Comparison of ENCODE assay signal across 10 cellular contexts in genomic region chr2:118854507-118855300, GRCh38. TPM values are rescaled to one million over a fixed set of nuclear protein-coding genes. Genes with fewer than 3 reads are reported as not detected.
DNase-seq lines count a peak whose midpoint lies in the region; ATAC-seq, FAIRE-seq and TF ChIP-seq lines count a peak whose summit lies in the region.
"Had no signal": no experiment of that assay in that cellular context is flagged by ENCODE, and none has a peak within 500 bp of the region (broad histone marks: within the 10 kb centered on the region; RNA-seq: fewer than 3 reads in every experiment).

No MANE protein-coding gene starts in this region.

- H2AK5ac ChIP-seq in H1 (ENCODE audit: low read depth, low read length) = no peak overlapping the region

- POLR2A ChIA-PET in H1 (lab: Charles Lee; ENCODE audit: partially characterized antibody) = interaction anchor here (0.6 to 1.9 kb wide), 3 partner anchors 10 to 637 kb away, joined by 3 to 10 read pairs (median 5); no protein-coding TSS in a partner anchor

- TF ChIP-seq CTCF in H1 (IDR thresholded peaks at IDR 0.05; ENCODE audit: control extremely low read depth in 1 of 3, insufficient read depth in 1 of 3, low read depth in 1 of 3, low read length in 3 of 3) = no peak
- no peak for TF ChIP-seq CTCF in neural crest cell (conservative IDR thresholded peaks at IDR 0.05)

- DNase-seq in CD4-positive, CD25-positive, alpha-beta regulatory T cell = no peak
- peak; percentile 80 for DNase-seq in H7
- DNase-seq in H1 (ENCODE audit: low read depth in 1 of 2, low spot score in 2 of 2) = peak in 1 of 2 experiments; percentile 66
- no peak for DNase-seq in neural crest cell (ENCODE audit: low read depth, low spot score)
- no peak for DNase-seq in DMS 273 (lab: John Stamatoyannopoulos, UW; ENCODE audit: unreplicated experiment)
- DNase-seq in MV-4-11 (lab: John Stamatoyannopoulos, UW) = no peak

- no peaks in the 10 kb centered on the region for H3K79me1 ChIP-seq in H1 (ENCODE audit: low read depth, low read length)

- H3K4me3 ChIP-seq in CD4-positive, CD25-positive, alpha-beta regulatory T cell (ENCODE audit: low read depth, low read length) = no peak overlapping the region
- H3K4me3 ChIP-seq in H7 (ENCODE audit: insufficient read depth, low read depth, low read length) (peak overlapping the region; percentile 26), H1 (ENCODE audit: extremely low read depth in 1 of 4, insufficient read depth in 2 of 4, low read depth in 3 of 4, low read length in 4 of 4) (peak overlapping the region; percentile 1 to 56 (median 7); a peak in 5 of 8 replicates)
- H3K4me3 ChIP-seq: GM12878 had no signal

- no peak for TF ChIP-seq RAD21 in H1 (IDR thresholded peaks at IDR 0.05 in 1 of 2, conservative IDR thresholded peaks at IDR 0.05 in 1 of 2; ENCODE audit: low read depth in 2 of 2, low read length in 2 of 2)

- H3K4me2 ChIP-seq in H1 (ENCODE audit: insufficient read depth in 1 of 2, low read depth in 2 of 2, low read length in 2 of 2) = peak overlapping the region; percentile 65 to 71

- no peak overlapping the region for H4K91ac ChIP-seq in H1 (replicated peaks; ENCODE audit: insufficient read length, low read length)

- no peak overlapping the region for H3K56ac ChIP-seq in H1 (replicated peaks; ENCODE audit: insufficient read length, low read depth, low read length)

- no peak overlapping the region for H2BK120ac ChIP-seq in H1 (replicated peaks; ENCODE audit: low read depth, low read length)

- H3K79me2 ChIP-seq in H1 (ENCODE audit: control insufficient read depth in 1 of 2, insufficient read depth in 2 of 2, low read length in 2 of 2) = no peaks in the 10 kb centered on the region

- no peak overlapping the region for H4K8ac ChIP-seq in H1 (ENCODE audit: extremely low read depth, insufficient read depth, low read length)

- TF ChIP-seq POLR2A in H1 (IDR thresholded peaks at IDR 0.05; ENCODE audit: control extremely low read depth in 1 of 2, low read depth in 2 of 2, low read length in 2 of 2) = no peak

- no peaks in the 10 kb centered on the region for H3K9me3 ChIP-seq in CD4-positive, CD25-positive, alpha-beta regulatory T cell (ENCODE audit: control insufficient read depth in 2 of 2, low read length in 2 of 2)
- H3K9me3 ChIP-seq in H1 (ENCODE audit: insufficient read depth in 2 of 2, low read depth in 1 of 2, low read length in 1 of 2) = no peaks in the 10 kb centered on the region
- H3K9me3 ChIP-seq: ovary had no signal

- no peak overlapping the region for H2BK12ac ChIP-seq in H1 (ENCODE audit: low read depth, low read length)

- no peaks in the 10 kb centered on the region for H3K36me3 Mint-ChIP-seq in CD4-positive, CD25-positive, alpha-beta regulatory T cell
- H3K36me3 Mint-ChIP-seq in neural crest cell (ENCODE audit: low read depth) = peaks cover 4% of the 10 kb centered on the region

- no peak overlapping the region for H4K5ac ChIP-seq in H1 (ENCODE audit: insufficient read length, low read depth, low read length)

- H2AFZ ChIP-seq in H1 (ENCODE audit: low read length) = no peak overlapping the region

- H3K27ac Mint-ChIP-seq in CD4-positive, CD25-positive, alpha-beta regulatory T cell = peak overlapping the region in 1 of 3 donors; percentile 41
- H3K27ac Mint-ChIP-seq in neural crest cell (ENCODE audit: unreplicated experiment) = no peak overlapping the region

- TF ChIP-seq EP300 in H1 (IDR thresholded peaks at IDR 0.05; ENCODE audit: borderline replicate concordance in 1 of 2, low read depth in 2 of 2, low read length in 2 of 2) = no peak

- peaks cover 25% of the 10 kb centered on the region for H3K27me3 ChIP-seq in CD4-positive, CD25-positive, alpha-beta regulatory T cell (ENCODE audit: control insufficient read depth, insufficient read depth, low read length)
- peaks cover 98% of the 10 kb centered on the region for H3K27me3 ChIP-seq in H7 (ENCODE audit: control insufficient read depth, insufficient read depth, low read length)
- H3K27me3 ChIP-seq in H1 (replicated peaks in 1 of 4; ENCODE audit: control insufficient read depth in 3 of 4, extremely low read depth in 1 of 4, insufficient read depth in 3 of 4, low read length in 3 of 4) = peaks cover 88 to 100% (median 96%) of the 10 kb centered on the region in 4 experiments
- H3K27me3 ChIP-seq: ovary had no signal

- no peaks in the 10 kb centered on the region for H3K36me3 ChIP-seq in CD4-positive, CD25-positive, alpha-beta regulatory T cell (ENCODE audit: control insufficient read depth, insufficient read depth, low read length)
- no peaks in the 10 kb centered on the region for H3K36me3 ChIP-seq in H7 (replicated peaks; ENCODE audit: control insufficient read depth, insufficient read depth, low read length)
- H3K36me3 ChIP-seq in H1 (ENCODE audit: control insufficient read depth in 2 of 4, insufficient read depth in 4 of 4, low read length in 3 of 4) = peaks cover 0 to 10% (median 0%) of the 10 kb centered on the region in 4 experiments; a peak in 1 of 8 replicates
- H3K36me3 ChIP-seq: ovary had no signal

- H4K20me1 ChIP-seq in H1 (replicated peaks in 1 of 2; ENCODE audit: control insufficient read depth in 1 of 2, insufficient read depth in 2 of 2, low read length in 2 of 2) = peaks cover 21 to 22% of the 10 kb centered on the region in 2 experiments

- peaks cover 85% of the 10 kb centered on the region for H3K27me3 Mint-ChIP-seq in CD4-positive, CD25-positive, alpha-beta regulatory T cell
- H3K27me3 Mint-ChIP-seq in neural crest cell (ENCODE audit: low read depth) = peaks cover 100% of the 10 kb centered on the region

- no peak overlapping the region for H3K4ac ChIP-seq in H1 (replicated peaks; ENCODE audit: insufficient read length, low read depth, low read length)

- no peak for FAIRE-seq in H1 (lab: Jason Lieb, UNC)

- H2BK20ac ChIP-seq in H1 (ENCODE audit: low read length) = no peak overlapping the region

- peaks cover 0 to 36% (median 9%) of the 10 kb centered on the region in 4 donors for H3K4me1 Mint-ChIP-seq in CD4-positive, CD25-positive, alpha-beta regulatory T cell
- H3K4me1 Mint-ChIP-seq in neural crest cell = peaks cover 21% of the 10 kb centered on the region

- H3K18ac ChIP-seq in H1 (ENCODE audit: extremely low read depth, low read length) = no peak overlapping the region; the same call in 1 of the 2 replicates

- H3K4me1 ChIP-seq in CD4-positive, CD25-positive, alpha-beta regulatory T cell (ENCODE audit: control insufficient read depth, insufficient read depth, low read length, poor library complexity, severe bottlenecking) = peaks cover 24% of the 10 kb centered on the region
- peaks cover 2 to 64% (median 41%) of the 10 kb centered on the region in 4 experiments for H3K4me1 ChIP-seq in H1 (replicated peaks in 1 of 4; ENCODE audit: control insufficient read depth in 3 of 4, insufficient read depth in 4 of 4, low read length in 3 of 4)

- H3K9ac ChIP-seq in H1 (replicated peaks in 1 of 4; ENCODE audit: extremely low read depth in 1 of 4, low read depth in 3 of 4, low read length in 3 of 4) = no peak overlapping the region

- ATAC-seq in CD4-positive, CD25-positive, alpha-beta regulatory T cell (ENCODE audit: low read depth in 2 of 2) = no peak
- no peak for ATAC-seq in HG02571 (IDR thresholded peaks at IDR 0.05; ENCODE audit: unreplicated experiment)
- ATAC-seq in esophagus mucosa = no peak

- no peak overlapping the region for H3K14ac ChIP-seq in H1 (ENCODE audit: insufficient read length)

- no peak overlapping the region for H3K27ac ChIP-seq in CD4-positive, CD25-positive, alpha-beta regulatory T cell (ENCODE audit: insufficient read depth, low read length, poor library complexity, severe bottlenecking)
- H3K27ac ChIP-seq in H1 (ENCODE audit: low read depth, low read length) = no peak overlapping the region
- H3K27ac ChIP-seq: ovary had no signal

- H3K23ac ChIP-seq in H1 (ENCODE audit: insufficient read length) = no peak overlapping the region

- CTCF ChIA-PET in H1 (lab: Charles Lee; ENCODE audit: partially characterized antibody) = interaction anchor here (0.6 to 7.4 kb wide), 53 partner anchors 9 to 701 kb away, joined by 3 to 84 read pairs (median 4); partner anchors contain the start of gene EN1

- H2BK15ac ChIP-seq in H1 (ENCODE audit: low read length) = no peak overlapping the region

- H3K4me3 Mint-ChIP-seq in CD4-positive, CD25-positive, alpha-beta regulatory T cell = peak overlapping the region in 3 of 4 donors; percentile 10 to 28 (median 19)
- peak overlapping the region; percentile 71 for H3K4me3 Mint-ChIP-seq in neural crest cell

- peaks cover 5% of the 10 kb centered on the region; the same call in 1 of the 2 replicates for H3K23me2 ChIP-seq in H1 (ENCODE audit: low read depth, low read length)

- H2BK5ac ChIP-seq in H1 (ENCODE audit: low read depth, low read length) = no peak overlapping the region

- peaks cover 0 to 3% (median 0%) of the 10 kb centered on the region in 7 donors for H3K9me3 Mint-ChIP-seq in CD4-positive, CD25-positive, alpha-beta regulatory T cell
- H3K9me3 Mint-ChIP-seq in neural crest cell = no peaks in the 10 kb centered on the region

- 1% methylated on average over 30 of the region's 31 CpGs; no CpG with 5 or more reads in 1 of the 2 experiments for WGBS in H1 (ENCODE audit: extremely low coverage in 1 of 2, insufficient coverage in 1 of 2, insufficient read length in 1 of 2, insufficient replicate concordance in 2 of 2, low coverage in 1 of 2, low lambda C conversion rate in 2 of 2, missing lambda C conversion rate in 1 of 2), 2 experiments

TF ChIP-seq in H1, 55 proteins besides CTCF, POLR2A, EP300 and RAD21 (continues in another document):
- TF ChIP-seq MAX (IDR thresholded peaks at IDR 0.05) (0 out of 2 replicates have a peak, but pooled peaks have one; percentile 9), PHF8 (conservative IDR thresholded peaks at IDR 0.05; ENCODE audit: low read depth, low read length) (no peak), RBBP5 (IDR thresholded peaks at IDR 0.05; ENCODE audit: borderline replicate concordance, low read depth, low read length) (no peak), EGR1 (IDR thresholded peaks at IDR 0.05; ENCODE audit: borderline replicate concordance, low read depth, low read length) (no peak)

RNA-seq across cellular contexts. Expression of gene EN1, which starts 7.3 kb away (rescaled TPM):
- not detected for total RNA-seq in CD4-positive, CD25-positive, alpha-beta regulatory T cell
- polyA plus RNA-seq in CD4-positive, CD25-positive, alpha-beta regulatory T cell = not detected
- total RNA-seq in H7 (2014; rRNA removed; shearing (Covaris generic)) = not detected in 2 replicates
- total RNA-seq in H1 (2021; fragmentation: NEBNext Ultra II Directional; extraction: Animal tissue kit (Norgen Biotek cat#: 25700)) = not detected in 2 replicates
- not detected in 2 replicates for polyA plus RNA-seq in H1 (2011; rRNA removed)
- polyA plus RNA-seq in H1 (2011; cell fraction: cytosol; rRNA removed) = not detected
- not detected for polyA plus RNA-seq in H1 (2011; cell fraction: nucleus; rRNA removed)
- polyA plus RNA-seq in H1 (2012, experiment 1 of 2) = 0.48 TPM in 1 of 4 replicates, not detected in the others
- not detected for polyA plus RNA-seq in H1 (2012, experiment 2 of 2)
- not detected for polyA plus RNA-seq in H1 (2013, experiment 1 of 2)
- polyA plus RNA-seq in H1 (2013, experiment 2 of 2) = 0.04 TPM
- not detected in 2 replicates for polyA minus RNA-seq in H1 (2011; rRNA and poly(A)+ RNA removed)
- not detected for polyA minus RNA-seq in H1 (2011; cell fraction: cytosol; rRNA and poly(A)+ RNA removed)
- not detected for polyA minus RNA-seq in H1 (2011; cell fraction: nucleus; rRNA and poly(A)+ RNA removed)
- total RNA-seq in neural crest cell (12.6 and 13.9 TPM in 2 replicates), esophagus mucosa (0.08 TPM)
- total RNA-seq: GM12878, ovary had no signal
- polyA plus RNA-seq: GM12878, ovary had no signal

Comparison
In these comparisons a context has a peak if more than half of its experiments do, and no peak if none do; other contexts are left out.
1. RNA of gene EN1, which starts 7.3 kb away (total RNA-seq): 12.6 to 13.9 TPM in neural crest cell; 0.08 TPM in esophagus mucosa (single experiment), not detected in CD4-positive, CD25-positive, alpha-beta regulatory T cell (single experiment), not detected in H7 and not detected in H1; every median in the first group is over 10 times any median in the second.